ENCODE assay signal across 1 cellular context in the genomic region with DNA sequence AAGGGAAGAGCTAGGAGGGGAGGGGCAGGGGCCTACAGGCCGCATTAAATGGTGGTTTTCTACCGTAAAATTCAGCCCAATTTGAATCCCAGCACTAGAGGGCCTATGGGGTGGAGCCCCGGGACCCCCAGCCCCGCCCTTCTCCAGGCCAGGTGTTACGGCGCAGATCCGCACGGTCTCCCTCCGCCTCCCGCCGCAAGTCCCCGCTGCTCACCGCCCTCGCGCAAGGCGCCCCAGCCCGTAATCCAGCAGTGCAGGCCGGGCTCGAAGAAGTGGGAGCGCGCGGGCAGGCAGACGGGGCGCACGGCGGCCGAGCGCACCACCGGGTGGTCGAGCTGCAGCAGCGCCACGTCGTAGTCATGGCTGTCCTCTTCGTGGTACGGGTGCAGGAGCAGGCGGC.
A peak's percentile ranks its signal among the peaks of the same experiment; 100 is the strongest.
TF ChIP-seq lines count a peak whose summit lies in the region.

No MANE protein-coding gene starts in this region.

TF ChIP-seq in H1, 55 proteins besides CTCF, POLR2A, EP300 and RAD21:
- TF ChIP-seq KDM4A (IDR thresholded peaks at IDR 0.05; ENCODE audit: low read depth, low read length, severe bottlenecking) (peak; percentile 85), ZNF274 (IDR thresholded peaks at IDR 0.05; ENCODE audit: borderline replicate concordance, extremely low read depth, low read length) (no peak), KDM1A (IDR thresholded peaks at IDR 0.05; ENCODE audit: borderline replicate concordance, low read length) (no peak), POLR2AphosphoS5 (IDR thresholded peaks at IDR 0.05; ENCODE audit: low read depth, low read length) (0 out of 2 replicates have a peak, but pooled peaks have one; percentile 33), RBBP5 (IDR thresholded peaks at IDR 0.05; ENCODE audit: borderline replicate concordance, low read depth, low read length) (0 out of 2 replicates have a peak, but pooled peaks have one; percentile 36)
- TF ChIP-seq, protein P1, sequence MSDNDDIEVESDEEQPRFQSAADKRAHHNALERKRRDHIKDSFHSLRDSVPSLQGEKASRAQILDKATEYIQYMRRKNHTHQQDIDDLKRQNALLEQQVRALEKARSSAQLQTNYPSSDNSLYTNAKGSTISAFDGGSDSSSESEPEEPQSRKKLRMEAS (IDR thresholded peaks at IDR 0.05) = peak; percentile 72
- TF ChIP-seq, protein P2, sequence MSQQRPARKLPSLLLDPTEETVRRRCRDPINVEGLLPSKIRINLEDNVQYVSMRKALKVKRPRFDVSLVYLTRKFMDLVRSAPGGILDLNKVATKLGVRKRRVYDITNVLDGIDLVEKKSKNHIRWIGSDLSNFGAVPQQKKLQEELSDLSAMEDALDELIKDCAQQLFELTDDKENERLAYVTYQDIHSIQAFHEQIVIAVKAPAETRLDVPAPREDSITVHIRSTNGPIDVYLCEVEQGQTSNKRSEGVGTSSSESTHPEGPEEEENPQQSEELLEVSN (IDR thresholded peaks at IDR 0.05) = peak; percentile 57; the same call in 1 of the 2 replicates
